Comparison of ENCODE assay signal across 8 cellular contexts in the genomic region with DNA sequence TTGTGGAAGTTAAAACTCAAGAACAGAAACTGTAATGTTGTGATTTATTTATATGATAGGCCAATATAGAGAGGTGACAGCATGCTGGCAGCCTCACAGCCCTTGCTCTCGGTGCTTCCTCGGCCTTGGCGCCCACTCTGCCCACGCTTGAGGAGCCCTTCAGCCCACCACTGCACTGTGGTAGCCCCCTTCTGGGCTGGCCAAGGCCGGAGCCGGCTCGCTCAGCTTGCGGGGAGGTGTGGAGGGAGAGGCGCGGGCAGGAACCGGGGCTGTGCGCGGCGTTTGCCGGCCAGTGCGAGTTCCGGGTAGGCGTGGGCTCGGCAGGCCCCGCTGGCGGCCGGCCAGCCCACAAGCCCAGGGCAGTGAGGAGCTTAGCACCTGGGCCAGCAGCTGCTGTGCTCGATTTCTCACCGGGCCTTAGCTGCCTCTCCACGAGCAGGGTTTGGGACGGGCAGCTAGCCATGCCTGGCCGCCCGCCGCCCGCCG.
DNase-seq lines count a peak whose midpoint lies in the region; ATAC-seq, FAIRE-seq and TF ChIP-seq lines count a peak whose summit lies in the region.

No MANE protein-coding gene starts in this region.

- peak overlapping the region; percentile 49 for H3K4me3 ChIP-seq in astrocyte (ENCODE audit: insufficient read depth, low read depth, low read length)

- DNase-seq in NCI-H1694 treated with DMSO at 0.1 percent for 48 hours (lab: John Stamatoyannopoulos, UW) (peak; percentile 49), astrocyte (ENCODE audit: low read depth) (peak; percentile 14), iris pigment epithelial cell (ENCODE audit: low read depth) (peak; percentile 45), UCSD-AML1 (lab: John Stamatoyannopoulos, UW; ENCODE audit: unreplicated experiment) (no peak)

- ATAC-seq in GM19351 (IDR thresholded peaks at IDR 0.05; ENCODE audit: unreplicated experiment) (peak; percentile 69), GM21528 (IDR thresholded peaks at IDR 0.05; ENCODE audit: low FRiP score, unreplicated experiment) (no peak)

- H3K27ac Mint-ChIP-seq in astrocyte (ENCODE audit: unreplicated experiment) = no peak overlapping the region
- no peak overlapping the region for H3K27ac Mint-ChIP-seq in stimulated activated naive CD8-positive, alpha-beta T cell treated with anti-CD3 and anti-CD28 coated beads, Interleukin-15, Interleukin-2, amounts not matched to agents 100 ng/mL and 50 ng/mL, for 24 hours

- no peaks in the 10 kb centered on the region for H3K4me1 Mint-ChIP-seq in astrocyte (ENCODE audit: low read depth, unreplicated experiment)
- H3K4me1 Mint-ChIP-seq in stimulated activated naive CD8-positive, alpha-beta T cell treated with anti-CD3 and anti-CD28 coated beads, Interleukin-15, Interleukin-2, amounts not matched to agents 100 ng/mL and 50 ng/mL, for 24 hours (ENCODE audit: low read depth) = peaks cover 10% of the 10 kb centered on the region

- no peak overlapping the region for H3K9ac ChIP-seq in astrocyte (ENCODE audit: low read length)

- no peaks in the 10 kb centered on the region for H3K9me3 ChIP-seq in astrocyte (ENCODE audit: insufficient read depth, low read depth, low read length)

- H3K27ac ChIP-seq in C4-2B (peak overlapping the region; percentile 53), astrocyte (ENCODE audit: low read depth, low read length) (no peak overlapping the region)

- peaks cover 8% of the 10 kb centered on the region for H3K27me3 ChIP-seq in astrocyte (ENCODE audit: insufficient read depth, low read length)

- H3K4me3 Mint-ChIP-seq in astrocyte (ENCODE audit: unreplicated experiment) = peak overlapping the region; percentile 64
- H3K4me3 Mint-ChIP-seq in stimulated activated naive CD8-positive, alpha-beta T cell treated with anti-CD3 and anti-CD28 coated beads, Interleukin-15, Interleukin-2, amounts not matched to agents 100 ng/mL and 50 ng/mL, for 24 hours = peak overlapping the region; percentile 11

- H4K20me1 ChIP-seq in astrocyte (ENCODE audit: insufficient read depth, low read length) = no peaks in the 10 kb centered on the region

- no peaks in the 10 kb centered on the region for H3K36me3 Mint-ChIP-seq in astrocyte (ENCODE audit: low read depth, unreplicated experiment)
- peaks cover 4% of the 10 kb centered on the region for H3K36me3 Mint-ChIP-seq in stimulated activated naive CD8-positive, alpha-beta T cell treated with anti-CD3 and anti-CD28 coated beads, Interleukin-15, Interleukin-2, amounts not matched to agents 100 ng/mL and 50 ng/mL, for 24 hours (ENCODE audit: low read depth)

- no peaks in the 10 kb centered on the region for H3K4me1 ChIP-seq in astrocyte (ENCODE audit: insufficient read depth, low read length)

- peak overlapping the region; percentile 82 for H3K4me2 ChIP-seq in astrocyte (ENCODE audit: low read length)

- peaks cover 3% of the 10 kb centered on the region for H3K27me3 Mint-ChIP-seq in astrocyte (ENCODE audit: low read depth, unreplicated experiment)
- H3K27me3 Mint-ChIP-seq in stimulated activated naive CD8-positive, alpha-beta T cell treated with anti-CD3 and anti-CD28 coated beads, Interleukin-15, Interleukin-2, amounts not matched to agents 100 ng/mL and 50 ng/mL, for 24 hours = peaks cover 74% of the 10 kb centered on the region

- no peaks in the 10 kb centered on the region for H3K36me3 ChIP-seq in astrocyte (ENCODE audit: insufficient read depth, low read length)

- peak overlapping the region; percentile 66 for H2AFZ ChIP-seq in astrocyte (ENCODE audit: low read depth, low read length)

- no peaks in the 10 kb centered on the region for H3K9me3 Mint-ChIP-seq in astrocyte (ENCODE audit: unreplicated experiment)
- H3K9me3 Mint-ChIP-seq in stimulated activated naive CD8-positive, alpha-beta T cell treated with anti-CD3 and anti-CD28 coated beads, Interleukin-15, Interleukin-2, amounts not matched to agents 100 ng/mL and 50 ng/mL, for 24 hours = peaks cover 6% of the 10 kb centered on the region

- no peaks in the 10 kb centered on the region for H3K79me2 ChIP-seq in astrocyte (ENCODE audit: insufficient read depth, low read length)

- TF ChIP-seq CTCF in C4-2B (conservative IDR thresholded peaks at IDR 0.05) (no peak), astrocyte (IDR thresholded peaks at IDR 0.05; ENCODE audit: insufficient read depth, low read depth, low read length) (no peak)

- FAIRE-seq in astrocyte (lab: Jason Lieb, UNC) = no peak
